Comparison of ENCODE assay signal across 10 cellular contexts in genomic region chrX:107450823-107451509, GRCh38. TPM values are rescaled to one million over a fixed set of nuclear protein-coding genes. Genes with fewer than 3 reads are reported as not detected.
DNase-seq lines count a peak whose midpoint lies in the region; ATAC-seq and TF ChIP-seq lines count a peak whose summit lies in the region.
"Had no signal": no experiment of that assay in that cellular context is flagged by ENCODE, and none has a peak within 500 bp of the region (broad histone marks: within the 10 kb centered on the region; RNA-seq: fewer than 3 reads in every experiment).

No MANE protein-coding gene starts in this region.

- no peak overlapping the region for H3K4me3 ChIP-seq in fibroblast of mammary gland (ENCODE audit: control insufficient read depth, low read depth, low read length)

- TF ChIP-seq CTCF in fibroblast of mammary gland (conservative IDR thresholded peaks at IDR 0.05; ENCODE audit: control insufficient read depth, insufficient read depth, low read depth, low read length), result no peak
- no peak for TF ChIP-seq CTCF in GM13977 (IDR thresholded peaks at IDR 0.05; ENCODE audit: extremely low read depth, insufficient read depth, missing control alignments)

- no peaks in the 10 kb centered on the region for H3K36me3 Mint-ChIP-seq in activated naive CD4-positive, alpha-beta T cell treated with anti-CD3 and anti-CD28 coated beads for 36 hours (ENCODE audit: low read depth)
- no peaks in the 10 kb centered on the region for H3K36me3 Mint-ChIP-seq in stimulated activated naive CD8-positive, alpha-beta T cell treated with anti-CD3 and anti-CD28 coated beads, Interleukin-15, Interleukin-2, amounts not matched to agents 100 ng/mL and 50 ng/mL, for 24 hours (ENCODE audit: low read depth)

- no peak overlapping the region for H3K27ac Mint-ChIP-seq in activated naive CD4-positive, alpha-beta T cell treated with anti-CD3 and anti-CD28 coated beads for 36 hours
- H3K27ac Mint-ChIP-seq in stimulated activated naive CD8-positive, alpha-beta T cell treated with anti-CD3 and anti-CD28 coated beads, Interleukin-15, Interleukin-2, amounts not matched to agents 100 ng/mL and 50 ng/mL, for 24 hours, result no peak overlapping the region

- H3K4me1 Mint-ChIP-seq in activated naive CD4-positive, alpha-beta T cell treated with anti-CD3 and anti-CD28 coated beads for 36 hours (ENCODE audit: low read depth), result peaks cover 18% of the 10 kb centered on the region
- H3K4me1 Mint-ChIP-seq in stimulated activated naive CD8-positive, alpha-beta T cell treated with anti-CD3 and anti-CD28 coated beads, Interleukin-15, Interleukin-2, amounts not matched to agents 100 ng/mL and 50 ng/mL, for 24 hours (ENCODE audit: low read depth), result peaks cover 17% of the 10 kb centered on the region

- DNase-seq in activated naive CD4-positive, alpha-beta T cell treated with anti-CD3 and anti-CD28 coated beads for 36 hours, result peak; percentile 62
- DNase-seq in activated naive CD4-positive, alpha-beta T cell (lab: John Stamatoyannopoulos, UW), result no peak
- DNase-seq in NCI-H524 treated with DMSO at 0.1 percent for 48 hours (lab: John Stamatoyannopoulos, UW) (peak; percentile 24), fibroblast of mammary gland (ENCODE audit: low read depth) (peak; percentile 10), GM13977 (ENCODE audit: low spot score) (no peak)
- no peak for DNase-seq in stimulated activated CD4-positive, alpha-beta T cell treated with anti-CD3 and anti-CD28 coated beads, Interleukin-1b, Interleukin-23, amount 100 ng/mL, for 48 hours
- DNase-seq: DMS153, T1000 had no signal

- peaks cover 33% of the 10 kb centered on the region for H3K27me3 Mint-ChIP-seq in activated naive CD4-positive, alpha-beta T cell treated with anti-CD3 and anti-CD28 coated beads for 36 hours (ENCODE audit: low read depth)
- H3K27me3 Mint-ChIP-seq in stimulated activated naive CD8-positive, alpha-beta T cell treated with anti-CD3 and anti-CD28 coated beads, Interleukin-15, Interleukin-2, amounts not matched to agents 100 ng/mL and 50 ng/mL, for 24 hours, result peaks cover 37% of the 10 kb centered on the region

- in situ Hi-C loops in GM13977 (cut with MboI; ENCODE audit: low pct_unique_long_range_greater_than_20kb, low sequenced_read_pairs, unreplicated experiment), result no loop called here

- CTCF ChIA-PET in activated naive CD4-positive, alpha-beta T cell treated with anti-CD3 and anti-CD28 coated beads for 36 hours (lab: Charles Lee), result interaction anchor here (0.6 to 1.4 kb wide), 4 partner anchors 10 to 178 kb away, joined by 3 read pairs; no protein-coding TSS in a partner anchor

- intact Hi-C loops in activated naive CD4-positive, alpha-beta T cell treated with anti-CD3 and anti-CD28 coated beads for 36 hours (cut with micrococcal nuclease), result loop anchor here (2.0 to 10.0 kb wide), 5 partner anchors 16 to 966 kb away; partner anchors contain the start of gene RADX

- no peak for ATAC-seq in GM19351 (IDR thresholded peaks at IDR 0.05; ENCODE audit: unreplicated experiment)

- H3K4me3 Mint-ChIP-seq in activated naive CD4-positive, alpha-beta T cell treated with anti-CD3 and anti-CD28 coated beads for 36 hours, result peak overlapping the region; percentile 15
- peak overlapping the region; percentile 66 for H3K4me3 Mint-ChIP-seq in stimulated activated naive CD8-positive, alpha-beta T cell treated with anti-CD3 and anti-CD28 coated beads, Interleukin-15, Interleukin-2, amounts not matched to agents 100 ng/mL and 50 ng/mL, for 24 hours

- no peaks in the 10 kb centered on the region for H3K9me3 Mint-ChIP-seq in activated naive CD4-positive, alpha-beta T cell treated with anti-CD3 and anti-CD28 coated beads for 36 hours
- H3K9me3 Mint-ChIP-seq in stimulated activated naive CD8-positive, alpha-beta T cell treated with anti-CD3 and anti-CD28 coated beads, Interleukin-15, Interleukin-2, amounts not matched to agents 100 ng/mL and 50 ng/mL, for 24 hours, result no peaks in the 10 kb centered on the region

RNA-seq across cellular contexts. Expression of gene FRMPD3, which starts 1.5 kb away (rescaled TPM):
- total RNA-seq in activated naive CD4-positive, alpha-beta T cell treated with anti-CD3 and anti-CD28 coated beads for 36 hours, result not detected

Comparison
In these comparisons a context has a peak if more than half of its experiments do, and no peak if none do; other contexts are left out.
1. DNase-seq: peak in activated naive CD4-positive, alpha-beta T cell treated with anti-CD3 and anti-CD28 coated beads for 36 hours (single experiment), NCI-H524 treated with DMSO at 0.1 percent for 48 hours (single experiment) and fibroblast of mammary gland (single experiment); none in activated naive CD4-positive, alpha-beta T cell (0 of 4), stimulated activated CD4-positive, alpha-beta T cell treated with anti-CD3 and anti-CD28 coated beads, Interleukin-1b, Interleukin-23, amount 100 ng/mL, for 48 hours (single experiment) and GM13977 (single experiment).